29 cellular contexts compared by ENCODE assay signal in the genomic region with DNA sequence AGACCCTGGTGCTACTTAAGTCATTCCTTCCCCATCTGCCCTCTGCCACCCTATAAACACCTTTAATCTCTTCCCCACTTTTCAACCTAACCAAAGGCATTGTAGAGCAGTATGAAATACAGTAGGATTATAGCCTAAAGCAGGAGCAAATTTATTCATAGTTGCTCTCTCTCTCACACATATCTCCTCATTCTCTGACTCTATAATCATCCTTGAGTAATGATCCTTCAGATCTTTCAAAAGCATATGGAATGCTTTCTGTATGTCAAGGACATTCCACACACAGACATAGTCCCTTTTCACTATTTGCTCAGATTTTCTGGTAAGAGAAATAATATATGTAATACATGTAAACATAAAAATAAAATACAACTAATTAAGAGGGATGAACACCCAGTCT.
"Had no signal": no experiment of that assay in that cellular context is flagged by ENCODE, and none has a peak within 500 bp of the region (broad histone marks: within the 10 kb centered on the region; RNA-seq: fewer than 3 reads in every experiment).

No MANE protein-coding gene starts in this region.

- H3K36me3 ChIP-seq: left lung, pancreas, prostate gland, suprapubic skin, upper lobe of right lung had no signal

- H3K4me1 Mint-ChIP-seq: central memory CD8-positive, alpha-beta T cell; stimulated activated naive B cell treated with anti-CD40 and anti-IgM and Interleukin-4, amounts not matched to agents 10 μg/mL and 1 μg/mL and 100 μg/mL, for 72 hours had no signal

- H3K27ac ChIP-seq: epithelial cell of prostate, esophagus squamous epithelium, left lung, pancreas, prostate gland, sigmoid colon, stomach, suprapubic skin, tibial artery, upper lobe of right lung, VCaP had no signal

- H3K27me3 ChIP-seq: esophagus squamous epithelium, left lung, pancreas, sigmoid colon, stomach, suprapubic skin, tibial artery, upper lobe of right lung had no signal

- H3K4me1 ChIP-seq: esophagus squamous epithelium, left lung, pancreas, prostate gland, stomach, suprapubic skin, tibial artery, upper lobe of right lung had no signal

- H3K9me3 Mint-ChIP-seq: activated naive CD4-positive, alpha-beta T cell treated with anti-CD3 and anti-CD28 coated beads, Interleukin-2, amount 50 U/mL, for 72 hours; activated T-cell treated with anti-CD3 and anti-CD28 coated beads, Interleukin-2, amount 50 U/mL, for 72 hours; central memory CD8-positive, alpha-beta T cell; stimulated activated naive B cell treated with anti-CD40 and anti-IgM and Interleukin-4, amounts not matched to agents 10 μg/mL and 1 μg/mL and 100 μg/mL, for 72 hours had no signal

- H3K9me3 ChIP-seq: esophagus squamous epithelium, left lung, pancreas, prostate gland, sigmoid colon, suprapubic skin, tibial artery, upper lobe of right lung had no signal

- H3K4me3 ChIP-seq: esophagus squamous epithelium, left lung, lung, pancreas, prostate gland, sigmoid colon, smooth muscle cell, stomach, suprapubic skin, tibial artery, upper lobe of right lung had no signal

- DNase-seq: activated CD4-positive, alpha-beta T cell treated with anti-CD3 and anti-CD28 coated beads for 4 hours; activated CD4-positive, alpha-beta T cell treated with anti-CD3 and anti-CD28 coated beads, Interleukin-2, amount 50 U/mL, for 4 hours; activated naive CD4-positive, alpha-beta T cell; activated T-cell treated with anti-CD3 and anti-CD28 coated beads for 4 hours; activated T-cell treated with anti-CD3 and anti-CD28 coated beads, Interleukin-2, amount 50 U/mL, for 72 hours; anterior cingulate cortex; dermis blood vessel endothelial cell; effector CD4-positive, alpha-beta T cell; esophagus squamous epithelium; foreskin melanocyte; left lung; pancreas; sigmoid colon; stimulated activated CD4-positive, alpha-beta T cell treated with anti-CD3 and anti-CD28 coated beads, Interleukin-1b, Interleukin-23, amount 100 ng/mL, for 48 hours; stimulated activated naive B cell treated with anti-CD40 and anti-IgM and Interleukin-4, amounts not matched to agents 10 μg/mL and 1 μg/mL and 100 μg/mL, for 72 hours; stomach; T-helper 9 cell; tibial artery; upper lobe of right lung had no signal

- H3K4me2 ChIP-seq: smooth muscle cell had no signal

- FAIRE-seq: bronchial epithelial cell, islet of Langerhans had no signal

- ATAC-seq: activated naive CD4-positive, alpha-beta T cell treated with anti-CD3 and anti-CD28 coated beads, Interleukin-2, amount 50 U/mL, for 72 hours; activated T-cell treated with anti-CD3 and anti-CD28 coated beads, Interleukin-2, amount 50 U/mL, for 72 hours; left lung; pancreas; stimulated activated naive B cell treated with anti-CD40 and anti-IgM and Interleukin-4, amounts not matched to agents 10 μg/mL and 1 μg/mL and 100 μg/mL, for 72 hours; upper lobe of right lung had no signal

- H3K27ac Mint-ChIP-seq: activated naive CD4-positive, alpha-beta T cell treated with anti-CD3 and anti-CD28 coated beads, Interleukin-2, amount 50 U/mL, for 72 hours; activated T-cell treated with anti-CD3 and anti-CD28 coated beads, Interleukin-2, amount 50 U/mL, for 72 hours; stimulated activated naive B cell treated with anti-CD40 and anti-IgM and Interleukin-4, amounts not matched to agents 10 μg/mL and 1 μg/mL and 100 μg/mL, for 72 hours had no signal

- H3K27me3 Mint-ChIP-seq: central memory CD8-positive, alpha-beta T cell; stimulated activated naive B cell treated with anti-CD40 and anti-IgM and Interleukin-4, amounts not matched to agents 10 μg/mL and 1 μg/mL and 100 μg/mL, for 72 hours had no signal

- H3K4me3 Mint-ChIP-seq: activated T-cell treated with anti-CD3 and anti-CD28 coated beads, Interleukin-2, amount 50 U/mL, for 72 hours; central memory CD8-positive, alpha-beta T cell; stimulated activated naive B cell treated with anti-CD40 and anti-IgM and Interleukin-4, amounts not matched to agents 10 μg/mL and 1 μg/mL and 100 μg/mL, for 72 hours had no signal
